8 cellular contexts compared by ENCODE assay signal in the genomic region with DNA sequence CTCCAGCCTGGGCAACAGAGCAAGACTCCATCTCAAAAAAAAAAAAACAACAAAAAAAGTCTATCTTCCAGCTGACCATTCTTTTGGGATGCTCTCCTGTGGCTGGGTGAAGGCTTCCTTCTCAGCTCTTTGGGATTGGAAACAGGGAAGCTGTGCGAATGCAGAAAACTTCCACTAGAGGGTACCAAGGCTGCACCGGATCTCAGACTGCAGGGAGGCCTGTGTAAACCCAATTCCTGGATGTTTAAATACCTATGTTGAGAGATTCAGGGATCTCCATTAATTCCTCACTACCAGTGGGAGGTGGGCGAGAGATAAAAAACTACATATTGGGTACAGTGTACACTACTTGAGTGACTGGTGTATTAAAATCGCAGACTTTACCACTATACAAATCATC. TPM values are rescaled to one million over a fixed set of nuclear protein-coding genes. Genes with fewer than 3 reads are reported as not detected.
A peak's percentile ranks its signal among the peaks of the same experiment; 100 is the strongest.
DNase-seq lines count a peak whose midpoint lies in the region; ATAC-seq and TF ChIP-seq lines count a peak whose summit lies in the region.
"Not testable (repeated sequence)": the region's sequence is repeated elsewhere in the genome, so short reads cannot be mapped to it uniquely, and the experiment has no call there.

No MANE protein-coding gene starts in this region.

- not testable (repeated sequence) for H3K36me3 ChIP-seq in OCI-LY1 (ENCODE audit: insufficient read depth, low read length); endodermal cell (ENCODE audit: control insufficient read depth, insufficient read depth, low read length); osteoblast (ENCODE audit: insufficient read depth, low read length)

- not testable (repeated sequence) for H2AFZ ChIP-seq in OCI-LY1 (ENCODE audit: low read length); osteoblast (ENCODE audit: low read length)

- 68% methylated on average over 3 of the region's 4 CpGs; no CpG with 5 or more reads in 1 of the 2 experiments for WGBS in endodermal cell (ENCODE audit: insufficient coverage in 1 of 2, insufficient read length in 1 of 2), 2 experiments

- DNase-seq in 8988T = peak; percentile 14
- peak; percentile 73 for DNase-seq in ELR (ENCODE audit: low read depth)
- peak; percentile 40 for DNase-seq in KBM-7
- peak; percentile 15 for DNase-seq in WTC11 (ENCODE audit: low spot score)
- DNase-seq in endodermal cell = peak; percentile 61
- peak; percentile 14 for DNase-seq in hepatic stellate cell (ENCODE audit: low spot score)
- peak; percentile 63 for DNase-seq in osteoblast (ENCODE audit: insufficient read length, low spot score, missing footprints)

- not testable (repeated sequence) for H3K9me3 Mint-ChIP-seq in WTC11, endodermal cell

- POLR2A ChIA-PET in WTC11 (lab: Charles Lee) = not testable (repeated sequence)

- H3K79me2 ChIP-seq in OCI-LY1 (ENCODE audit: insufficient read depth, low read length); osteoblast (ENCODE audit: insufficient read depth, low read length): not testable (repeated sequence)

- CTCF ChIA-PET in WTC11 (lab: Charles Lee) = interaction anchor here (1.1 to 1.9 kb wide), 4 partner anchors 104 to 118 kb away, joined by 4 to 10 read pairs (median 5); no protein-coding TSS in a partner anchor

- H3K27ac Mint-ChIP-seq in WTC11, endodermal cell: not testable (repeated sequence)

- not testable (repeated sequence) for H4K20me1 ChIP-seq in OCI-LY1 (ENCODE audit: insufficient read depth, low read length); osteoblast (ENCODE audit: insufficient read depth, low read length)

- peak overlapping the region; percentile 14 for H3K4me3 ChIP-seq in OCI-LY1 (ENCODE audit: low read depth, low read length, poor library complexity, severe bottlenecking)
- not testable (repeated sequence) for H3K4me3 ChIP-seq in endodermal cell (ENCODE audit: low read length); osteoblast (ENCODE audit: insufficient read depth, low read length)

- in situ Hi-C loops in KBM-7 (cut with MboI; ENCODE audit: low pct_unique_long_range_greater_than_20kb, low sequenced_read_pairs) = loop anchor here (25.0 kb wide), 1 partner anchor 112 kb away; no protein-coding TSS in a partner anchor

- H3F3A ChIP-seq in OCI-LY1 (ENCODE audit: insufficient read depth, low read length) = not testable (repeated sequence)

- peak; percentile 93 for ATAC-seq in WTC11

- 0 out of 2 replicates have a peak overlapping the region, but pooled peaks have one; percentile 61 for H3K4me2 ChIP-seq in OCI-LY1 (ENCODE audit: low read length)
- not testable (repeated sequence) for H3K4me2 ChIP-seq in osteoblast (ENCODE audit: insufficient read depth, low read length)

- H3K4me1 ChIP-seq in OCI-LY1 (ENCODE audit: insufficient read depth, low read length, severe bottlenecking) = peaks cover 24% of the 10 kb centered on the region
- not testable (repeated sequence) for H3K4me1 ChIP-seq in endodermal cell (ENCODE audit: control insufficient read depth, insufficient read depth, low read length)
- peaks cover 18% of the 10 kb centered on the region for H3K4me1 ChIP-seq in osteoblast (ENCODE audit: insufficient read depth, low read length)

- not testable (repeated sequence) for H3K4me3 Mint-ChIP-seq in WTC11, endodermal cell

- not testable (repeated sequence) for H3K4me1 Mint-ChIP-seq in WTC11, endodermal cell

- H3K27me3 Mint-ChIP-seq in WTC11 (ENCODE audit: low read depth); endodermal cell (ENCODE audit: insufficient read depth): not testable (repeated sequence)

- H3K36me3 Mint-ChIP-seq in WTC11; endodermal cell (ENCODE audit: low read depth): not testable (repeated sequence)

- H3K9ac ChIP-seq in OCI-LY1 (ENCODE audit: low read length); endodermal cell (ENCODE audit: extremely low read depth, low read length, poor library complexity, severe bottlenecking): not testable (repeated sequence)

- H3K9me3 ChIP-seq in OCI-LY1 (ENCODE audit: low read length); endodermal cell (ENCODE audit: control insufficient read depth, low read length); osteoblast (ENCODE audit: low read depth, low read length): not testable (repeated sequence)

- TF ChIP-seq CTCF in OCI-LY1 (IDR thresholded peaks at IDR 0.05; ENCODE audit: low read length) = peak; percentile 39; the same call in 1 of the 2 replicates
- 0 out of 2 replicates have a peak, but pooled peaks have one; percentile 19 for TF ChIP-seq CTCF in WTC11 (IDR thresholded peaks at IDR 0.05)
- TF ChIP-seq CTCF in endodermal cell (conservative IDR thresholded peaks at IDR 0.05) = peak; percentile 70
- TF ChIP-seq CTCF in osteoblast (IDR thresholded peaks at IDR 0.05; ENCODE audit: extremely low read depth, low read depth, low read length) = peak; percentile 50

- not testable (repeated sequence) for H3K9me2 ChIP-seq in OCI-LY1 (ENCODE audit: low read depth, low read length)

- not testable (repeated sequence) for H3K27me3 ChIP-seq in OCI-LY1 (ENCODE audit: insufficient read depth, low read length); endodermal cell (ENCODE audit: control insufficient read depth, insufficient read depth, low read length, poor library complexity, severe bottlenecking); osteoblast (ENCODE audit: insufficient read depth, low read length)

- H3K27ac ChIP-seq in OCI-LY1 (ENCODE audit: low read depth, low read length, poor library complexity, severe bottlenecking); endodermal cell (ENCODE audit: low read depth, low read length); osteoblast (ENCODE audit: low read depth, low read length): not testable (repeated sequence)

RNA-seq across cellular contexts. Expression of a gene that starts 30.3 kb away (rescaled TPM):
- 97.1 to 127 TPM (median 111 TPM) in 3 replicates for total RNA-seq in WTC11 (2021)
- 100 to 1,000 TPM; 178 to 194 TPM for total RNA-seq in endodermal cell
- 113 TPM for polyA plus RNA-seq in endodermal cell (2013, experiment 1 of 2)
- 112 TPM for polyA plus RNA-seq in endodermal cell (2013, experiment 2 of 2)
- total RNA-seq in osteoblast = 104 and 105 TPM in 2 replicates

Comparison
In these comparisons a context has a peak if more than half of its experiments do, and no peak if none do; other contexts are left out.
1. DNase-seq: peak in every context shown above with its lines; median percentile 73 in ELR; 63 in osteoblast; 61 in endodermal cell; 40 in KBM-7; 15 in WTC11; 14 in 8988T; 14 in hepatic stellate cell.
2. CTCF ChIP-seq: peak in every context shown above with its lines; median percentile 70 in endodermal cell; 50 in osteoblast; 39 in OCI-LY1; 19 in WTC11.